36 cellular contexts compared by ENCODE assay signal in genomic region chr2:145824384-145824783, GRCh38.
DNase-seq lines count a peak whose midpoint lies in the region; ATAC-seq, FAIRE-seq and TF ChIP-seq lines count a peak whose summit lies in the region.
"Had no signal": no experiment of that assay in that cellular context is flagged by ENCODE, and none has a peak within 500 bp of the region (broad histone marks: within the 10 kb centered on the region; RNA-seq: fewer than 3 reads in every experiment).

No MANE protein-coding gene starts in this region.

- H3K79me2 ChIP-seq in HepG2 (ENCODE audit: insufficient read depth, low read length) (no peaks in the 10 kb centered on the region), GM23338 (replicated peaks; ENCODE audit: insufficient read depth) (no peaks in the 10 kb centered on the region), mammary epithelial cell (ENCODE audit: insufficient read depth, low read length) (no peaks in the 10 kb centered on the region)

- no peaks in the 10 kb centered on the region for H3K36me3 Mint-ChIP-seq in GM23338 (ENCODE audit: low read depth)
- H3K36me3 Mint-ChIP-seq in activated CD8-positive, alpha-beta memory T cell treated with anti-CD3 and anti-CD28 coated beads, Interleukin-2, amount 10 ng/mL, durations not matched to agents 7 days and 5 days, result no peaks in the 10 kb centered on the region
- H3K36me3 Mint-ChIP-seq: CD14-positive monocyte; CD4-positive, alpha-beta memory T cell; CD4-positive, CD25-positive, alpha-beta regulatory T cell; CD8-positive, alpha-beta memory T cell; CD8-positive, alpha-beta T cell had no signal

- no peak overlapping the region for H2BK120ac ChIP-seq in IMR-90 (ENCODE audit: low read depth, low read length)

- no peaks in the 10 kb centered on the region for H4K20me1 ChIP-seq in HepG2 (ENCODE audit: insufficient read depth, low read length)
- H4K20me1 ChIP-seq in GM23338 (replicated peaks; ENCODE audit: insufficient read depth), result no peaks in the 10 kb centered on the region
- H4K20me1 ChIP-seq in IMR-90 (ENCODE audit: insufficient read depth, low read length), result no peaks in the 10 kb centered on the region
- no peaks in the 10 kb centered on the region for H4K20me1 ChIP-seq in mammary epithelial cell (ENCODE audit: insufficient read depth, low read length)
- H4K20me1 ChIP-seq: BLaER1; BLaER1 treated with 17β-estradiol and CSF1 and Interleukin-3, amounts not matched to agents 10 nM and 100 nM had no signal

- H3K4me3 ChIP-seq in HepG2 (replicated peaks in 1 of 3; ENCODE audit: insufficient read depth in 1 of 3, low read depth in 2 of 3, low read length in 3 of 3) (no peak overlapping the region), right lobe of liver (no peak overlapping the region), A549 (no peak overlapping the region), GM23338 (no peak overlapping the region), IMR-90 (ENCODE audit: insufficient read depth, low read depth, low read length) (no peak overlapping the region), mammary epithelial cell (replicated peaks in 1 of 3; ENCODE audit: insufficient read depth in 1 of 3, low read depth in 2 of 3, low read length in 3 of 3) (no peak overlapping the region)
- H3K4me3 ChIP-seq: BLaER1; BLaER1 treated with 17β-estradiol and CSF1 and Interleukin-3, amounts not matched to agents 10 nM and 100 nM had no signal

- no peak overlapping the region for H3K4me3 Mint-ChIP-seq in GM23338
- H3K4me3 Mint-ChIP-seq in activated CD8-positive, alpha-beta memory T cell treated with anti-CD3 and anti-CD28 coated beads, Interleukin-2, amount 10 ng/mL, durations not matched to agents 7 days and 5 days, result no peak overlapping the region
- H3K4me3 Mint-ChIP-seq: B cell; CD14-positive monocyte; CD4-positive, alpha-beta memory T cell; CD4-positive, alpha-beta T cell; CD4-positive, CD25-positive, alpha-beta regulatory T cell; CD8-positive, alpha-beta memory T cell; CD8-positive, alpha-beta T cell had no signal

- CTCF ChIA-PET in HepG2 (lab: Yijun Ruan, JAX; ENCODE audit: low intra/inter-chr PET ratio, low total read pairs), result no interaction called here
- CTCF ChIA-PET in A549 (lab: Yijun Ruan, JAX), result no interaction called here
- CTCF ChIA-PET in IMR-90 (lab: Yijun Ruan, JAX), result no interaction called here
- CTCF ChIA-PET in activated CD8-positive, alpha-beta memory T cell treated with anti-CD3 and anti-CD28 coated beads, Interleukin-2, amount 10 ng/mL, durations not matched to agents 7 days and 5 days (lab: Charles Lee), result no interaction called here
- CTCF ChIA-PET in mammary epithelial cell (lab: Charles Lee; ENCODE audit: low non-redundant PET), result no interaction called here

- intact Hi-C loops in HepG2 (cut with micrococcal nuclease; ENCODE audit: unreplicated experiment), result no loop called here
- intact Hi-C loops in right lobe of liver (cut with DNase I), result no loop called here
- intact Hi-C loops in IMR-90 (cut with micrococcal nuclease), result no loop called here
- intact Hi-C loops in mammary epithelial cell (cut with micrococcal nuclease), result no loop called here

- H3K4me1 Mint-ChIP-seq in GM23338, result peaks cover 20% of the 10 kb centered on the region
- H3K4me1 Mint-ChIP-seq in activated CD8-positive, alpha-beta memory T cell treated with anti-CD3 and anti-CD28 coated beads, Interleukin-2, amount 10 ng/mL, durations not matched to agents 7 days and 5 days, result no peaks in the 10 kb centered on the region
- H3K4me1 Mint-ChIP-seq: B cell; CD14-positive monocyte; CD4-positive, alpha-beta memory T cell; CD4-positive, CD25-positive, alpha-beta regulatory T cell; CD8-positive, alpha-beta memory T cell had no signal

- H3K79me1 ChIP-seq in IMR-90 (ENCODE audit: low read depth in 1 of 2, low read length in 2 of 2), result no peaks in the 10 kb centered on the region

- H3K4ac ChIP-seq in IMR-90 (ENCODE audit: low read depth, low read length), result no peak overlapping the region

- DNase-seq in HepG2 (ENCODE audit: low spot score) (no peak), right lobe of liver (no peak), A549 (ENCODE audit: low read depth in 1 of 2, low spot score in 1 of 2) (no peak), GM23338 (ENCODE audit: low spot score) (no peak), IMR-90 (no peak), mammary epithelial cell (no peak), SKM-1 treated with dmso at 0.1 percent for 144 hours (lab: John Stamatoyannopoulos, UW; ENCODE audit: unreplicated experiment) (no peak)
- no peak for DNase-seq in activated CD8-positive, alpha-beta memory T cell treated with anti-CD3 and anti-CD28 coated beads, Interleukin-2, amount 10 ng/mL, durations not matched to agents 7 days and 5 days
- DNase-seq: 8988T; ACHN; AML-193; BE2C; C1 segment of cervical spinal cord; Caco-2; Calu3; CD4-positive, alpha-beta memory T cell; CD4-positive, alpha-beta T cell; CD4-positive, CD25-positive, alpha-beta regulatory T cell; CD8-positive, alpha-beta memory T cell; CD8-positive, alpha-beta T cell; COR-L47; DMS 273 treated with DMSO at 0.1 percent for 48 hours; DMS153; DMS53; DMS79; DMS79 treated with DMSO at 0.1 percent for 48 hours; DND-41; EL had no signal

- H2AK9ac ChIP-seq in IMR-90 (replicated peaks; ENCODE audit: low read depth, low read length, poor library complexity), result no peak overlapping the region

- peak overlapping the region; percentile 89 for H3K27ac ChIP-seq in HepG2 (ENCODE audit: extremely low read length, insufficient read depth, low read length)
- H3K27ac ChIP-seq in right lobe of liver, result no peak overlapping the region
- H3K27ac ChIP-seq in A549, result no peak overlapping the region
- no peak overlapping the region for H3K27ac ChIP-seq in GM23338 (ENCODE audit: low read depth)
- H3K27ac ChIP-seq in IMR-90 (ENCODE audit: insufficient read depth, low read length), result no peak overlapping the region
- H3K27ac ChIP-seq in mammary epithelial cell (ENCODE audit: insufficient read depth, low read depth, low read length), result no peak overlapping the region
- H3K27ac ChIP-seq: 22Rv1; BLaER1; BLaER1 treated with 17β-estradiol and CSF1 and Interleukin-3, amounts not matched to agents 10 nM and 100 nM; C4-2B had no signal

- H2BK15ac ChIP-seq in IMR-90 (ENCODE audit: low read depth, low read length), result no peak overlapping the region

- H3K18ac ChIP-seq in IMR-90 (ENCODE audit: low read depth, low read length), result no peak overlapping the region

- no peak overlapping the region for H4K8ac ChIP-seq in IMR-90 (ENCODE audit: low read depth in 2 of 2, low read length in 2 of 2)

- no peak for FAIRE-seq in HepG2 (lab: Jason Lieb, UNC)
- FAIRE-seq in A549 (lab: Jason Lieb, UNC), result no peak
- FAIRE-seq: A204.1, D721Med had no signal

- no peaks in the 10 kb centered on the region; the same call in 2 of the 3 replicates for H3K9me3 Mint-ChIP-seq in GM23338
- H3K9me3 Mint-ChIP-seq in activated CD8-positive, alpha-beta memory T cell treated with anti-CD3 and anti-CD28 coated beads, Interleukin-2, amount 10 ng/mL, durations not matched to agents 7 days and 5 days (ENCODE audit: low read depth), result peaks cover 2% of the 10 kb centered on the region

- no peak overlapping the region for H2BK5ac ChIP-seq in IMR-90 (ENCODE audit: low read depth, low read length, poor library complexity, severe bottlenecking)

- no peak overlapping the region for H4K5ac ChIP-seq in IMR-90 (ENCODE audit: low read depth, low read length)

- H3K56ac ChIP-seq in IMR-90 (ENCODE audit: extremely low read depth, insufficient read depth, low read length), result no peak overlapping the region

- H3K4me1 ChIP-seq in HepG2 (ENCODE audit: insufficient read depth, low read length) (peaks cover 45% of the 10 kb centered on the region), right lobe of liver (no peaks in the 10 kb centered on the region), A549 (no peaks in the 10 kb centered on the region), GM23338 (ENCODE audit: insufficient read depth) (peaks cover 6% of the 10 kb centered on the region; the same call in 1 of the 2 replicates), IMR-90 (ENCODE audit: control insufficient read depth, insufficient read depth, low read length) (no peaks in the 10 kb centered on the region), mammary epithelial cell (ENCODE audit: insufficient read depth, low read length) (no peaks in the 10 kb centered on the region)
- H3K4me1 ChIP-seq: BE2C; BLaER1; BLaER1 treated with 17β-estradiol and CSF1 and Interleukin-3, amounts not matched to agents 10 nM and 100 nM; Caco-2 had no signal

- over 99% methylated on average over 3 of the region's 3 CpGs for WGBS in HepG2 (ENCODE audit: low lambda C conversion rate)
- WGBS in right lobe of liver (ENCODE audit: insufficient coverage, low coverage, low lambda C conversion rate, missing lambda C conversion rate), result 80% methylated on average over 3 of the region's 3 CpGs
- 43% methylated on average over 3 of the region's 3 CpGs for WGBS in A549 (ENCODE audit: missing lambda C conversion rate)
- WGBS in IMR-90 (ENCODE audit: extremely low coverage in 2 of 2, insufficient read length in 1 of 2), 2 experiments, result 57% methylated on average over 1 of the region's 3 CpGs; no CpG with 5 or more reads in 1 of the 2 experiments
- WGBS in mammary epithelial cell (ENCODE audit: low coverage, missing lambda C conversion rate), result 48% methylated on average over 3 of the region's 3 CpGs

- H3K27me3 Mint-ChIP-seq in GM23338 (ENCODE audit: insufficient read depth, low read depth, poor library complexity), result peaks cover 2% of the 10 kb centered on the region
- no peaks in the 10 kb centered on the region for H3K27me3 Mint-ChIP-seq in activated CD8-positive, alpha-beta memory T cell treated with anti-CD3 and anti-CD28 coated beads, Interleukin-2, amount 10 ng/mL, durations not matched to agents 7 days and 5 days
- H3K27me3 Mint-ChIP-seq: CD4-positive, alpha-beta memory T cell; CD4-positive, CD25-positive, alpha-beta regulatory T cell had no signal

- POLR2A ChIA-PET in HepG2 (lab: Yijun Ruan, JAX) (interaction anchor here (0.6 to 3.0 kb wide), 4 partner anchors 21 to 1471 kb away, joined by 3 to 45 read pairs (median 8); no protein-coding TSS in a partner anchor), A549 (lab: Yijun Ruan, JAX) (no interaction called here), IMR-90 (lab: Charles Lee; ENCODE audit: unreplicated experiment) (no interaction called here)

- no peak for TF ChIP-seq CTCF in HepG2 (CRISPR knock-in tag; IDR thresholded peaks at IDR 0.05)
- TF ChIP-seq CTCF in right lobe of liver (IDR thresholded peaks at IDR 0.05), result no peak
- TF ChIP-seq CTCF in A549 (IDR thresholded peaks at IDR 0.05), result no peak
- no peak for TF ChIP-seq CTCF in GM23338 (conservative IDR thresholded peaks at IDR 0.05; ENCODE audit: low read depth in 2 of 2)
- no peak for TF ChIP-seq CTCF in IMR-90 (conservative IDR thresholded peaks at IDR 0.05; ENCODE audit: low read depth, low read length)
- no peak for TF ChIP-seq CTCF in mammary epithelial cell (conservative IDR thresholded peaks at IDR 0.05 in 1 of 2, IDR thresholded peaks at IDR 0.05 in 1 of 2; ENCODE audit: extremely low read depth in 1 of 2, insufficient read depth in 1 of 2, low read depth in 1 of 2, low read length in 2 of 2)

- no peaks in the 10 kb centered on the region for H3K36me3 ChIP-seq in HepG2 (replicated peaks in 1 of 2; ENCODE audit: control insufficient read depth in 1 of 2, insufficient read depth in 2 of 2, low read length in 2 of 2)
- H3K36me3 ChIP-seq in right lobe of liver, result no peaks in the 10 kb centered on the region
- H3K36me3 ChIP-seq in GM23338 (ENCODE audit: insufficient read depth), result no peaks in the 10 kb centered on the region
- no peaks in the 10 kb centered on the region for H3K36me3 ChIP-seq in IMR-90 (ENCODE audit: control insufficient read depth, insufficient read depth, low read length)
- H3K36me3 ChIP-seq in mammary epithelial cell (ENCODE audit: insufficient read depth, low read length), result no peaks in the 10 kb centered on the region
- H3K36me3 ChIP-seq: BE2C; BLaER1; BLaER1 treated with 17β-estradiol and CSF1 and Interleukin-3, amounts not matched to agents 10 nM and 100 nM had no signal

- no peak overlapping the region for H3K9ac ChIP-seq in HepG2 (ENCODE audit: insufficient read depth, low read depth, low read length)
- no peak overlapping the region for H3K9ac ChIP-seq in IMR-90 (ENCODE audit: low read depth, low read length)
- H3K9ac ChIP-seq in mammary epithelial cell (ENCODE audit: insufficient read depth, low read length), result no peak overlapping the region
- H3K9ac ChIP-seq: BLaER1; BLaER1 treated with 17β-estradiol and CSF1 and Interleukin-3, amounts not matched to agents 10 nM and 100 nM had no signal

- in situ Hi-C loops in HepG2 (cut with HindIII; ENCODE audit: extremely low pct_ligation_motif_present, low pct_unique_long_range_greater_than_20kb), result loop anchor here (5.0 kb wide), 1 partner anchor 67 kb away; no protein-coding TSS in a partner anchor
- in situ Hi-C loops in IMR-90 (cut with MboI; ENCODE audit: low sequenced_read_pairs), result no loop called here
- in situ Hi-C loops in mammary epithelial cell (cut with MboI; ENCODE audit: low sequenced_read_pairs in 2 of 2), result no loop called here

- H2BK20ac ChIP-seq in IMR-90 (ENCODE audit: low read depth, low read length), result no peak overlapping the region

- TF ChIP-seq RAD21 in HepG2 (CRISPR knock-in tag; IDR thresholded peaks at IDR 0.05), result no peak
- no peak for TF ChIP-seq RAD21 in A549 (conservative IDR thresholded peaks at IDR 0.05 in 1 of 2, IDR thresholded peaks at IDR 0.05 in 1 of 2)
- TF ChIP-seq RAD21 in IMR-90 (IDR thresholded peaks at IDR 0.05; ENCODE audit: low read length), result no peak

- H3K27me3 ChIP-seq in HepG2 (ENCODE audit: control insufficient read depth in 1 of 2, insufficient read depth in 2 of 2, low read length in 2 of 2), result no peaks in the 10 kb centered on the region
- no peaks in the 10 kb centered on the region for H3K27me3 ChIP-seq in right lobe of liver
- H3K27me3 ChIP-seq in GM23338 (ENCODE audit: insufficient read depth), result no peaks in the 10 kb centered on the region
- no peaks in the 10 kb centered on the region for H3K27me3 ChIP-seq in IMR-90 (ENCODE audit: control insufficient read depth, insufficient read depth, low read length)
- H3K27me3 ChIP-seq in mammary epithelial cell (ENCODE audit: insufficient read depth, low read length), result peaks cover 3% of the 10 kb centered on the region
- H3K27me3 ChIP-seq: BE2C; BLaER1; BLaER1 treated with 17β-estradiol and CSF1 and Interleukin-3, amounts not matched to agents 10 nM and 100 nM had no signal

- TF ChIP-seq POLR2A in HepG2 (IDR thresholded peaks at IDR 0.05; ENCODE audit: insufficient read depth in 1 of 2, low read depth in 2 of 2, low read length in 2 of 2), result no peak
- no peak for TF ChIP-seq POLR2A in right lobe of liver (IDR thresholded peaks at IDR 0.05)
- TF ChIP-seq POLR2A in A549 (IDR thresholded peaks at IDR 0.05; ENCODE audit: low read length), result no peak
- no peak for TF ChIP-seq POLR2A in IMR-90 (IDR thresholded peaks at IDR 0.05; ENCODE audit: low read depth, low read length)

- TF ChIP-seq EP300 in HepG2 (IDR thresholded peaks at IDR 0.05; ENCODE audit: low read depth in 2 of 2, low read length in 2 of 2) (no peak), HepG2 (CRISPR knock-in tag; IDR thresholded peaks at IDR 0.05; ENCODE audit: borderline replicate concordance) (no peak), A549 (IDR thresholded peaks at IDR 0.05) (no peak)

- H3K27ac Mint-ChIP-seq in GM23338, result no peak overlapping the region
- H3K27ac Mint-ChIP-seq in activated CD8-positive, alpha-beta memory T cell treated with anti-CD3 and anti-CD28 coated beads, Interleukin-2, amount 10 ng/mL, durations not matched to agents 7 days and 5 days, result no peak overlapping the region
- H3K27ac Mint-ChIP-seq: B cell; CD14-positive monocyte; CD4-positive, alpha-beta memory T cell; CD4-positive, alpha-beta T cell; CD4-positive, CD25-positive, alpha-beta regulatory T cell; CD8-positive, alpha-beta memory T cell; CD8-positive, alpha-beta T cell had no signal

- H3K4me2 ChIP-seq in HepG2 (ENCODE audit: low read depth, low read length), result no peak overlapping the region
- H3K4me2 ChIP-seq in A549, result no peak overlapping the region
- peak overlapping the region; percentile 40; the same call in 1 of the 2 replicates for H3K4me2 ChIP-seq in GM23338
- no peak overlapping the region for H3K4me2 ChIP-seq in IMR-90 (ENCODE audit: low read depth, low read length)
- H3K4me2 ChIP-seq in mammary epithelial cell (ENCODE audit: insufficient read depth, low read depth, low read length), result no peak overlapping the region
- H3K4me2 ChIP-seq: BLaER1; BLaER1 treated with 17β-estradiol and CSF1 and Interleukin-3, amounts not matched to agents 10 nM and 100 nM had no signal

- dilution Hi-C loops in IMR-90 (cut with HindIII; ENCODE audit: low sequenced_read_pairs, unreplicated experiment), result no loop called here
- dilution Hi-C loops in mammary epithelial cell (cut with HindIII; ENCODE audit: low sequenced_read_pairs), result no loop called here

- H3K9me1 ChIP-seq in IMR-90 (ENCODE audit: insufficient read depth, low read length), result no peaks in the 10 kb centered on the region

- H3K9me3 ChIP-seq in HepG2 (ENCODE audit: low read length) (no peaks in the 10 kb centered on the region), right lobe of liver (no peaks in the 10 kb centered on the region), A549 (no peaks in the 10 kb centered on the region), IMR-90 (ENCODE audit: control insufficient read depth, insufficient read depth, low read length) (no peaks in the 10 kb centered on the region), mammary epithelial cell (replicated peaks; ENCODE audit: insufficient read depth, low read length) (no peaks in the 10 kb centered on the region)
- H3K9me3 ChIP-seq: BE2C; BLaER1; BLaER1 treated with 17β-estradiol and CSF1 and Interleukin-3, amounts not matched to agents 10 nM and 100 nM; Caco-2 had no signal

- H2AK5ac ChIP-seq in IMR-90 (ENCODE audit: low read depth, low read length), result no peak overlapping the region

- BruUV-seq in HepG2 (replicated peaks; lab: Mats Ljungman, UMichigan) (no TSS peak), IMR-90 (replicated peaks; lab: Mats Ljungman, UMichigan) (no TSS peak), mammary epithelial cell (replicated peaks; lab: Mats Ljungman, UMichigan) (no TSS peak)

- no peak overlapping the region for H3K23ac ChIP-seq in IMR-90 (ENCODE audit: low read depth, low read length)

- no peaks in the 10 kb centered on the region for H3F3A ChIP-seq in GM23338 (replicated peaks; ENCODE audit: low read depth)

- H3K14ac ChIP-seq in IMR-90 (replicated peaks; ENCODE audit: low read depth, low read length), result no peak overlapping the region

- peaks cover 15% of the 10 kb centered on the region; the same call in 1 of the 2 replicates for H3K9me2 ChIP-seq in GM23338 (ENCODE audit: insufficient read depth)

- H2AFZ ChIP-seq in HepG2 (ENCODE audit: low read length), result no peak overlapping the region
- H2AFZ ChIP-seq in GM23338, result no peak overlapping the region
- no peak overlapping the region for H2AFZ ChIP-seq in IMR-90 (replicated peaks; ENCODE audit: low read length, poor library complexity)
- no peak overlapping the region for H2AFZ ChIP-seq in mammary epithelial cell (ENCODE audit: low read depth, low read length)

- no peak overlapping the region for H4K91ac ChIP-seq in IMR-90 (ENCODE audit: insufficient read depth, low read depth, low read length)

- ATAC-seq in HepG2 (no peak), right lobe of liver (no peak), A549 (no peak), GM23338 (no peak), IMR-90 (ENCODE audit: low read depth) (no peak)
- ATAC-seq in activated CD8-positive, alpha-beta memory T cell treated with anti-CD3 and anti-CD28 coated beads, Interleukin-2, amount 10 ng/mL, durations not matched to agents 7 days and 5 days, result no peak
- ATAC-seq: CD8-positive, alpha-beta T cell had no signal

Comparison
In these comparisons a context has a peak if more than half of its experiments do, and no peak if none do; other contexts are left out.
1. Of the 38 proteins assayed by ChIP-seq in both HepG2 and A549: peak only in HepG2: none; only in A549: none; in both: MAFK; in neither: 37.